ENCODE assay signal across 8 cellular contexts in the genomic region with DNA sequence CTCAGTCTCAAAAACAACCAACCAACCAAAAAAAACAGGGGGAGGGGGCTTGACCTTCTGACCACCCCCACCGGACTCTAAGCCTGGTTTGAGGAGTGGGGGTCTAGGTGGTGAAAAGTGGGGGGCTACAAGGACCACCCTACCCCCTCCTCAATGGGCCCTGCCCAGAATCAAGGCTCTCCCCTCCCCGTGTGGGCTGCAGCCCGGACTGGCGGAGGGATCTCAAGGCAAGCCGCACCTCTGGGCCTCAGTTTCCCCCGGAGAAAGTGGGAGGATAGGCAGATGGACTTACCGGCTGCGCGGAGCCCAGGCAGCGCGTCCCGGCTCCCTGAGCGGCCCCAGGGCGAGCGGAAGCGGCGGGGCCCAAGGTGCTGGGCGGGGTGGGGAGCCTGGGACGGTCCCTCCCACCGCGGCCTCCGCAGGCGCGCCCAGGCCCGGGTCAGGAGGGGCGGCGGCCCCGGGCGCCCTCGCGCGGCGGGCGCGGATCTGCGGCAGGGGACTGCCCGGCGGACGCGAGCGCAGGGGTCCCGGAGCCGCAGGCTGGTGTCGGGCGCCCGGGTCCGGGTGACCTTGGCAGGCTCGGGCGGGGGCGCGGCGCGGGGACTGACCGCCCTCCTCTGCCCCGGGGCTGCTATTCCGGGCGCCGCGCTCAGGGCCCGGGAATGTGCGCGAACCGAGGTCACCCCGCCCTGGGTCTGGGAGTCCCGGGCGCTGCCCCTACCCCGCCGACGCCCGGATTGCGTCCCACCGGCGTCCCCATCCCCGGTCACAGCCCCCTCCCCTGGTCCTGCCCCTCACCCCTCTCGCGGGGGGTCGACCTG. TPM values are rescaled to one million over a fixed set of nuclear protein-coding genes. Genes with fewer than 3 reads are reported as not detected.
A peak's percentile ranks its signal among the peaks of the same experiment; 100 is the strongest.
DNase-seq lines count a peak whose midpoint lies in the region; ATAC-seq and TF ChIP-seq lines count a peak whose summit lies in the region.

A gene with protein sequence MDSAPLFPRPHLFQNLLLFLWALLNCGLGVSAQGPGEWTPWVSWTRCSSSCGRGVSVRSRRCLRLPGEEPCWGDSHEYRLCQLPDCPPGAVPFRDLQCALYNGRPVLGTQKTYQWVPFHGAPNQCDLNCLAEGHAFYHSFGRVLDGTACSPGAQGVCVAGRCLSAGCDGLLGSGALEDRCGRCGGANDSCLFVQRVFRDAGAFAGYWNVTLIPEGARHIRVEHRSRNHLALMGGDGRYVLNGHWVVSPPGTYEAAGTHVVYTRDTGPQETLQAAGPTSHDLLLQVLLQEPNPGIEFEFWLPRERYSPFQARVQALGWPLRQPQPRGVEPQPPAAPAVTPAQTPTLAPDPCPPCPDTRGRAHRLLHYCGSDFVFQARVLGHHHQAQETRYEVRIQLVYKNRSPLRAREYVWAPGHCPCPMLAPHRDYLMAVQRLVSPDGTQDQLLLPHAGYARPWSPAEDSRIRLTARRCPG (minus strand): TSS at position 349 of the 821 bp plus-strand sequence. CDS start 2,076 bp downstream, outside the sequence.

- H3K4me2 ChIP-seq in PC-9 = peak within 1 kb of the TSS; percentile 81

- 0 out of 2 replicates have a peak within 1 kb of the TSS, but pooled peaks have one; percentile 58 for H2AFZ ChIP-seq in PC-9

- intact Hi-C loops in PC-9 (cut with micrococcal nuclease; ENCODE audit: unreplicated experiment) = no loop called here
- intact Hi-C loops in activated T-helper 2 cell treated with anti-CD3 and anti-CD28 coated beads, Interferon-gamma antibody, Interleukin-2, Interleukin-4, amounts not matched to agents 10 μg/mL and 5 μg/mL and 100 μg/mL, durations not matched to agents 14 hours and 24 hours and 36 hours (cut with micrococcal nuclease) = loop anchor here (5.0 to 10.0 kb wide), 3 partner anchors 41 to 238 kb away; a partner anchor contains a TSS
- intact Hi-C loops in Right ventricle myocardium inferior (cut with DNase I) = loop anchor here (5.0 kb wide), 1 partner anchor 66 kb away; no protein-coding TSS in a partner anchor

- H3K27ac Mint-ChIP-seq in activated T-helper 2 cell treated with anti-CD3 and anti-CD28 coated beads, Interferon-gamma antibody, Interleukin-2, Interleukin-4, amounts not matched to agents 10 μg/mL and 5 μg/mL and 100 μg/mL, durations not matched to agents 14 hours and 24 hours and 36 hours = no peak within 1 kb of the TSS

- peak within 1 kb of the TSS; percentile 74 for H3K4me3 Mint-ChIP-seq in activated T-helper 2 cell treated with anti-CD3 and anti-CD28 coated beads, Interferon-gamma antibody, Interleukin-2, Interleukin-4, amounts not matched to agents 10 μg/mL and 5 μg/mL and 100 μg/mL, durations not matched to agents 14 hours and 24 hours and 36 hours (ENCODE audit: low read depth)

- POLR2A ChIA-PET in PC-9 (lab: Charles Lee; ENCODE audit: unreplicated experiment) = no interaction called here

- H3K9me3 ChIP-seq in PC-9 (ENCODE audit: insufficient read depth, low read depth) = no peaks in the 10 kb centered on the region

- H4K20me1 ChIP-seq in PC-9 (ENCODE audit: insufficient read depth) = no peaks in the 10 kb centered on the region

- no peaks in the 10 kb centered on the region for H3K27me3 ChIP-seq in PC-9 (ENCODE audit: insufficient read depth, low read depth)

- BruUV-seq in PC-9 (replicated peaks; lab: Mats Ljungman, UMichigan) = no TSS peak

- no peak within 1 kb of the TSS for H3K27ac ChIP-seq in PC-9

- H3F3A ChIP-seq in PC-9 (ENCODE audit: insufficient read depth, low read depth) = peaks cover 8% of the 10 kb centered on the region

- peaks cover 7% of the 10 kb centered on the region for H3K27me3 Mint-ChIP-seq in activated T-helper 2 cell treated with anti-CD3 and anti-CD28 coated beads, Interferon-gamma antibody, Interleukin-2, Interleukin-4, amounts not matched to agents 10 μg/mL and 5 μg/mL and 100 μg/mL, durations not matched to agents 14 hours and 24 hours and 36 hours (ENCODE audit: low read depth)

- peaks cover 9% of the 10 kb centered on the region for H3K4me1 Mint-ChIP-seq in activated T-helper 2 cell treated with anti-CD3 and anti-CD28 coated beads, Interferon-gamma antibody, Interleukin-2, Interleukin-4, amounts not matched to agents 10 μg/mL and 5 μg/mL and 100 μg/mL, durations not matched to agents 14 hours and 24 hours and 36 hours (ENCODE audit: low read depth)

- no peaks in the 10 kb centered on the region for H3K36me3 ChIP-seq in PC-9 (ENCODE audit: low read depth)

- H3K79me2 ChIP-seq in PC-9 (ENCODE audit: low read depth) = no peaks in the 10 kb centered on the region

- H3K4me1 ChIP-seq in PC-9 (replicated peaks; ENCODE audit: insufficient read depth) = no peaks in the 10 kb centered on the region; the same call in 1 of the 2 replicates

- DNase-seq in GM12864 (ENCODE audit: low read depth) (no peak), PC-9 (peak in 1 of 2 experiments; percentile 70), Right ventricle myocardium inferior (ENCODE audit: missing footprints) (no peak), skeletal muscle cell (ENCODE audit: low read depth) (no peak), GDM1 (lab: John Stamatoyannopoulos, UW) (no peak), nucleus accumbens (lab: John Stamatoyannopoulos, UW) (no peak)
- DNase-seq in activated T-helper 2 cell treated with anti-CD3 and anti-CD28 coated beads, Interferon-gamma antibody, Interleukin-2, Interleukin-4, amounts not matched to agents 10 μg/mL and 5 μg/mL and 100 μg/mL, durations not matched to agents 14 hours and 24 hours and 36 hours (ENCODE audit: low spot score) = peak; percentile 65

- H3K9me3 Mint-ChIP-seq in activated T-helper 2 cell treated with anti-CD3 and anti-CD28 coated beads, Interferon-gamma antibody, Interleukin-2, Interleukin-4, amounts not matched to agents 10 μg/mL and 5 μg/mL and 100 μg/mL, durations not matched to agents 14 hours and 24 hours and 36 hours = no peaks in the 10 kb centered on the region

- peak; percentile 19 for TF ChIP-seq CTCF in GM12864 (IDR thresholded peaks at IDR 0.05; ENCODE audit: low read depth, low read length, missing control alignments)
- TF ChIP-seq CTCF in PC-9 (conservative IDR thresholded peaks at IDR 0.05) = no peak

- peak within 1 kb of the TSS; percentile 27 for H3K4me3 ChIP-seq in GM12864 (ENCODE audit: low read depth, low read length)
- H3K4me3 ChIP-seq in PC-9 = peak within 1 kb of the TSS; percentile 69
- H3K4me3 ChIP-seq in skeletal muscle cell (ENCODE audit: low read depth, low read length) = peak within 1 kb of the TSS; percentile 58

- ATAC-seq in Right ventricle myocardium inferior = peak; percentile 69
- no peak for ATAC-seq in GM21723 (IDR thresholded peaks at IDR 0.05; ENCODE audit: unreplicated experiment)

- H3K9me2 ChIP-seq in PC-9 (ENCODE audit: insufficient read depth) = no peaks in the 10 kb centered on the region

- peaks cover 1% of the 10 kb centered on the region for H3K36me3 Mint-ChIP-seq in activated T-helper 2 cell treated with anti-CD3 and anti-CD28 coated beads, Interferon-gamma antibody, Interleukin-2, Interleukin-4, amounts not matched to agents 10 μg/mL and 5 μg/mL and 100 μg/mL, durations not matched to agents 14 hours and 24 hours and 36 hours (ENCODE audit: low read depth)

- CTCF ChIA-PET in PC-9 (lab: Charles Lee) = no interaction called here

RNA-seq across cellular contexts. Expression of the gene that starts here (rescaled TPM):
- 13.6 and 14.6 TPM in 2 replicates for total RNA-seq in PC-9 (2021)
- 4.9 and 6.4 TPM in 2 replicates for total RNA-seq in activated T-helper 2 cell treated with anti-CD3 and anti-CD28 coated beads, Interferon-gamma antibody, Interleukin-2, Interleukin-4, amounts not matched to agents 10 μg/mL and 5 μg/mL and 100 μg/mL, durations not matched to agents 14 hours and 24 hours and 36 hours
- total RNA-seq in Right ventricle myocardium inferior = 22.9 TPM
